18 cellular contexts compared by ENCODE assay signal in genomic region chr5:59390989-59391388, GRCh38.
"Had no signal": no experiment of that assay in that cellular context is flagged by ENCODE, and none has a peak within 500 bp of the region (broad histone marks: within the 10 kb centered on the region; RNA-seq: fewer than 3 reads in every experiment).

No MANE protein-coding gene starts in this region.

- H3K4me1 ChIP-seq: upper lobe of right lung had no signal

- ATAC-seq: left ventricle myocardium superior had no signal

- H3K27me3 ChIP-seq: hepatocyte, upper lobe of right lung had no signal

- H3K27me3 Mint-ChIP-seq: brain, naive B cell had no signal

- H3K36me3 ChIP-seq: upper lobe of right lung had no signal

- H3K9me3 Mint-ChIP-seq: activated naive CD4-positive, alpha-beta T cell treated with anti-CD3 and anti-CD28 coated beads, Interleukin-2, amount 50 U/mL, for 24 hours; naive B cell had no signal

- H3K79me2 ChIP-seq: hepatocyte had no signal

- DNase-seq: activated gamma-delta T cell treated with Interleukin-2 at 50 U/mL for 16 hours; activated T-cell treated with anti-CD3 and anti-CD28 coated beads, Interleukin-2, amount 50 U/mL, for 1 hour; aorta; dermis blood vessel endothelial cell; effector memory CD4-positive, alpha-beta T cell; foreskin melanocyte; glutamatergic neuron; kidney glomerular epithelial cell; left ventricle myocardium superior; mesenchymal stem cell; naive B cell; occipital lobe; posterior cingulate gyrus; stimulated activated CD4-positive, alpha-beta T cell treated with anti-CD3 and anti-CD28 coated beads, Interleukin-4, amount 100 ng/mL, for 1 hour; upper lobe of right lung had no signal

- H2AFZ ChIP-seq: hepatocyte had no signal

- H3K4me1 Mint-ChIP-seq: activated naive CD4-positive, alpha-beta T cell treated with anti-CD3 and anti-CD28 coated beads, Interleukin-2, amount 50 U/mL, for 24 hours; brain had no signal

- H3K27ac ChIP-seq: hepatocyte, upper lobe of right lung had no signal

- H3K4me3 ChIP-seq: hepatocyte, upper lobe of right lung had no signal

- H3K27ac Mint-ChIP-seq: activated naive CD4-positive, alpha-beta T cell treated with anti-CD3 and anti-CD28 coated beads, Interleukin-2, amount 50 U/mL, for 24 hours had no signal

- H3K4me2 ChIP-seq: hepatocyte had no signal

- H3K36me3 Mint-ChIP-seq: activated naive CD4-positive, alpha-beta T cell treated with anti-CD3 and anti-CD28 coated beads, Interleukin-2, amount 50 U/mL, for 24 hours; brain; naive B cell had no signal

- H3K9me3 ChIP-seq: upper lobe of right lung had no signal

- H3K4me3 Mint-ChIP-seq: activated naive CD4-positive, alpha-beta T cell treated with anti-CD3 and anti-CD28 coated beads, Interleukin-2, amount 50 U/mL, for 24 hours; brain; naive B cell had no signal
